In genomic region chr5:150517272-150518152, GRCh38 we compare ENCODE assay signal across 8 cellular contexts. TPM values are rescaled to one million over a fixed set of nuclear protein-coding genes. Genes with fewer than 3 reads are reported as not detected.
DNase-seq lines count a peak whose midpoint lies in the region; ATAC-seq and TF ChIP-seq lines count a peak whose summit lies in the region.

No MANE protein-coding gene starts in this region.

- TF ChIP-seq EP300 in gastroesophageal sphincter (IDR thresholded peaks at IDR 0.05), result no peak

- no peak for TF ChIP-seq POLR2A in gastroesophageal sphincter (IDR thresholded peaks at IDR 0.05)

- H3K9me3 ChIP-seq in gastroesophageal sphincter (no peaks in the 10 kb centered on the region), smooth muscle cell (replicated peaks; ENCODE audit: low read depth) (no peaks in the 10 kb centered on the region)

- peaks cover 12% of the 10 kb centered on the region for H3F3A ChIP-seq in smooth muscle cell (ENCODE audit: low read depth)

- no peaks in the 10 kb centered on the region for H3K36me3 Mint-ChIP-seq in activated T-cell treated with anti-CD3 and anti-CD28 coated beads, Interleukin-2, amount 50 U/mL, for 72 hours (ENCODE audit: insufficient read depth in 2 of 2)

- H3K36me3 ChIP-seq in gastroesophageal sphincter, result peaks cover 0 to 23% of the 10 kb centered on the region in 2 donors
- H3K36me3 ChIP-seq in smooth muscle cell (ENCODE audit: low read depth), result no peaks in the 10 kb centered on the region

- no peaks in the 10 kb centered on the region for H3K9me3 Mint-ChIP-seq in activated T-cell treated with anti-CD3 and anti-CD28 coated beads, Interleukin-2, amount 50 U/mL, for 72 hours

- H3K4me1 ChIP-seq in gastroesophageal sphincter, result peaks cover 4 to 100% (median 39%) of the 10 kb centered on the region in 3 donors
- H3K4me1 ChIP-seq in smooth muscle cell (ENCODE audit: low read depth), result peaks cover 9% of the 10 kb centered on the region

- H3K4me3 ChIP-seq in gastroesophageal sphincter (no peak overlapping the region), smooth muscle cell (no peak overlapping the region)

- no peak overlapping the region for H2AFZ ChIP-seq in smooth muscle cell (ENCODE audit: low read depth)

- peak overlapping the region in 3 of 4 donors; percentile 69 to 79 (median 71) for H3K27ac ChIP-seq in gastroesophageal sphincter
- peak overlapping the region; percentile 77 for H3K27ac ChIP-seq in smooth muscle cell (ENCODE audit: low read depth)

- H3K4me1 Mint-ChIP-seq in activated T-cell treated with anti-CD3 and anti-CD28 coated beads, Interleukin-2, amount 50 U/mL, for 72 hours (ENCODE audit: low read depth), result no peaks in the 10 kb centered on the region

- H3K9ac ChIP-seq in smooth muscle cell (ENCODE audit: low read depth), result no peak overlapping the region

- no peak overlapping the region for H3K4me2 ChIP-seq in smooth muscle cell

- TF ChIP-seq CTCF in gastroesophageal sphincter (IDR thresholded peaks at IDR 0.05) (no peak), smooth muscle cell (IDR thresholded peaks at IDR 0.05; ENCODE audit: borderline replicate concordance, insufficient read depth, poor library complexity, severe bottlenecking) (no peak)

- H3K27ac Mint-ChIP-seq in activated T-cell treated with anti-CD3 and anti-CD28 coated beads, Interleukin-2, amount 50 U/mL, for 72 hours, result no peak overlapping the region

- H3K27me3 Mint-ChIP-seq in activated T-cell treated with anti-CD3 and anti-CD28 coated beads, Interleukin-2, amount 50 U/mL, for 72 hours (ENCODE audit: low read depth), result no peaks in the 10 kb centered on the region

- peaks cover 100% of the 10 kb centered on the region for H4K20me1 ChIP-seq in smooth muscle cell (ENCODE audit: low read depth)

- DNase-seq in HCEC 1CT, result peak; percentile 96
- DNase-seq in SHP77 (lab: John Stamatoyannopoulos, UW), result peak; percentile 64 to 72
- no peak for DNase-seq in smooth muscle cell (lab: John Stamatoyannopoulos, UW; ENCODE audit: unreplicated experiment)
- DNase-seq in stimulated activated CD4-positive, alpha-beta T cell treated with anti-CD3 and anti-CD28 coated beads, Interleukin-4, amount 100 ng/mL, for 24 hours, result no peak
- no peak for DNase-seq in activated T-cell treated with anti-CD3 and anti-CD28 coated beads, Interleukin-2, amount 50 U/mL, for 72 hours

- H3K4me3 Mint-ChIP-seq in activated T-cell treated with anti-CD3 and anti-CD28 coated beads, Interleukin-2, amount 50 U/mL, for 72 hours, result no peak overlapping the region

- peaks cover 98% of the 10 kb centered on the region for H3K79me2 ChIP-seq in smooth muscle cell (ENCODE audit: low read depth)

- H3K27me3 ChIP-seq in gastroesophageal sphincter, result no peaks in the 10 kb centered on the region
- no peaks in the 10 kb centered on the region for H3K27me3 ChIP-seq in smooth muscle cell (ENCODE audit: low read depth)

- ATAC-seq in gastroesophageal sphincter (peak; percentile 16), HG03457 (IDR thresholded peaks at IDR 0.05; ENCODE audit: unreplicated experiment) (no peak), HG03571 (IDR thresholded peaks at IDR 0.05; ENCODE audit: unreplicated experiment) (no peak)
- no peak for ATAC-seq in activated T-cell treated with anti-CD3 and anti-CD28 coated beads, Interleukin-2, amount 50 U/mL, for 72 hours (replicated peaks in 1 of 2)

- 19 to 36% methylated on average over 8 to 11 of the region's 13 CpGs for WGBS in gastroesophageal sphincter (ENCODE audit: low coverage in 1 of 2), 2 donors
- 49% methylated on average over 13 of the region's 13 CpGs for WGBS in smooth muscle cell (ENCODE audit: low lambda C conversion rate)

RNA-seq across cellular contexts. Expression of gene NDST1, which starts 9.6 kb away (rescaled TPM):
- 100 to 1,000 TPM in 1 of 4 donors, 10 to 100 TPM in 3; 58.3 to 146 (median 72.1) TPM for total RNA-seq in gastroesophageal sphincter
- 53.0 and 64.6 TPM in 2 replicates for total RNA-seq in smooth muscle cell
- polyA plus RNA-seq in smooth muscle cell, result 32.4 and 42.1 TPM in 2 replicates
- total RNA-seq in activated T-cell treated with anti-CD3 and anti-CD28 coated beads, Interleukin-2, amount 50 U/mL, for 72 hours, result 1 to 10 TPM; 3.4 to 3.5 TPM

Comparison
In these comparisons a context has a peak if more than half of its experiments do, and no peak if none do; other contexts are left out.
1. DNase-seq: peak in HCEC 1CT (single experiment) and SHP77 (2 of 2); none in smooth muscle cell (single experiment), stimulated activated CD4-positive, alpha-beta T cell treated with anti-CD3 and anti-CD28 coated beads, Interleukin-4, amount 100 ng/mL, for 24 hours (single experiment) and activated T-cell treated with anti-CD3 and anti-CD28 coated beads, Interleukin-2, amount 50 U/mL, for 72 hours (0 of 2).
2. RNA of gene NDST1, which starts 9.6 kb away (total RNA-seq): 58.3 to 146 TPM in gastroesophageal sphincter and 53.0 to 64.6 TPM in smooth muscle cell; 3.4 to 3.5 TPM in activated T-cell treated with anti-CD3 and anti-CD28 coated beads, Interleukin-2, amount 50 U/mL, for 72 hours; every median in the first group is over 10 times any median in the second.